7 cellular contexts compared by ENCODE assay signal in genomic region chr9:95645579-95645978, GRCh38.
"Had no signal": no experiment of that assay in that cellular context is flagged by ENCODE, and none has a peak within 500 bp of the region (broad histone marks: within the 10 kb centered on the region; RNA-seq: fewer than 3 reads in every experiment).

No MANE protein-coding gene starts in this region.

- H3K4me2 ChIP-seq: GM23338 had no signal

- H3K9me3 ChIP-seq: HAP-1 had no signal

- H3K4me3 ChIP-seq: GM23338, HAP-1 had no signal

- DNase-seq: H7, KG1 had no signal

- H3K4me3 Mint-ChIP-seq: GM23338, IgD-negative memory B cell had no signal

- H3K36me3 Mint-ChIP-seq: IgD-negative memory B cell had no signal

- ATAC-seq: GM23338, HCT116 had no signal

- H3K4me1 Mint-ChIP-seq: IgD-negative memory B cell had no signal

- H3K9me3 Mint-ChIP-seq: GM23338 had no signal

- H3K4me1 ChIP-seq: HAP-1 had no signal

- H2AFZ ChIP-seq: GM23338 had no signal

- H3K27me3 Mint-ChIP-seq: IgD-negative memory B cell had no signal

- H3K36me3 ChIP-seq: HAP-1 had no signal

- H3K27ac ChIP-seq: HL-60 had no signal

- H3K27ac Mint-ChIP-seq: GM23338, IgD-negative memory B cell had no signal
